In genomic region chr3:22692239-22692638, GRCh38 we compare ENCODE assay signal across 2 cellular contexts.
TF ChIP-seq lines count a peak whose summit lies in the region.

No MANE protein-coding gene starts in this region.

TF ChIP-seq in GM23338, 12 proteins besides CTCF, POLR2A, EP300 and RAD21 (continued from another document):
- TF ChIP-seq REST (IDR thresholded peaks at IDR 0.05; ENCODE audit: unreplicated experiment) (no peak), STAT1 (IDR thresholded peaks at IDR 0.05; ENCODE audit: unreplicated experiment) (no peak), NANOG (IDR thresholded peaks at IDR 0.05; ENCODE audit: borderline replicate concordance) (no peak), ZNF462 (CRISPR knock-in tag; IDR thresholded peaks at IDR 0.05) (no peak), ZNF114 (CRISPR knock-in tag; IDR thresholded peaks at IDR 0.05) (no peak), POLR2AphosphoS5 (IDR thresholded peaks at IDR 0.05; ENCODE audit: low read depth) (no peak), EZH2phosphoT487 (IDR thresholded peaks at IDR 0.05; ENCODE audit: unreplicated experiment) (no peak), EZH2 (IDR thresholded peaks at IDR 0.05; ENCODE audit: low read depth, unreplicated experiment) (no peak), CREB1 (CRISPR knock-in tag; IDR thresholded peaks at IDR 0.05; ENCODE audit: low read depth) (no peak)

TF ChIP-seq in WTC11, 78 proteins besides CTCF, POLR2A, EP300 and RAD21 (continued from another document):
- TF ChIP-seq, protein P1, sequence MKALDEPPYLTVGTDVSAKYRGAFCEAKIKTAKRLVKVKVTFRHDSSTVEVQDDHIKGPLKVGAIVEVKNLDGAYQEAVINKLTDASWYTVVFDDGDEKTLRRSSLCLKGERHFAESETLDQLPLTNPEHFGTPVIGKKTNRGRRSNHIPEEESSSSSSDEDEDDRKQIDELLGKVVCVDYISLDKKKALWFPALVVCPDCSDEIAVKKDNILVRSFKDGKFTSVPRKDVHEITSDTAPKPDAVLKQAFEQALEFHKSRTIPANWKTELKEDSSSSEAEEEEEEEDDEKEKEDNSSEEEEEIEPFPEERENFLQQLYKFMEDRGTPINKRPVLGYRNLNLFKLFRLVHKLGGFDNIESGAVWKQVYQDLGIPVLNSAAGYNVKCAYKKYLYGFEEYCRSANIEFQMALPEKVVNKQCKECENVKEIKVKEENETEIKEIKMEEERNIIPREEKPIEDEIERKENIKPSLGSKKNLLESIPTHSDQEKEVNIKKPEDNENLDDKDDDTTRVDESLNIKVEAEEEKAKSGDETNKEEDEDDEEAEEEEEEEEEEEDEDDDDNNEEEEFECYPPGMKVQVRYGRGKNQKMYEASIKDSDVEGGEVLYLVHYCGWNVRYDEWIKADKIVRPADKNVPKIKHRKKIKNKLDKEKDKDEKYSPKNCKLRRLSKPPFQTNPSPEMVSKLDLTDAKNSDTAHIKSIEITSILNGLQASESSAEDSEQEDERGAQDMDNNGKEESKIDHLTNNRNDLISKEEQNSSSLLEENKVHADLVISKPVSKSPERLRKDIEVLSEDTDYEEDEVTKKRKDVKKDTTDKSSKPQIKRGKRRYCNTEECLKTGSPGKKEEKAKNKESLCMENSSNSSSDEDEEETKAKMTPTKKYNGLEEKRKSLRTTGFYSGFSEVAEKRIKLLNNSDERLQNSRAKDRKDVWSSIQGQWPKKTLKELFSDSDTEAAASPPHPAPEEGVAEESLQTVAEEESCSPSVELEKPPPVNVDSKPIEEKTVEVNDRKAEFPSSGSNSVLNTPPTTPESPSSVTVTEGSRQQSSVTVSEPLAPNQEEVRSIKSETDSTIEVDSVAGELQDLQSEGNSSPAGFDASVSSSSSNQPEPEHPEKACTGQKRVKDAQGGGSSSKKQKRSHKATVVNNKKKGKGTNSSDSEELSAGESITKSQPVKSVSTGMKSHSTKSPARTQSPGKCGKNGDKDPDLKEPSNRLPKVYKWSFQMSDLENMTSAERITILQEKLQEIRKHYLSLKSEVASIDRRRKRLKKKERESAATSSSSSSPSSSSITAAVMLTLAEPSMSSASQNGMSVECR (CRISPR knock-in tag; IDR thresholded peaks at IDR 0.05; ENCODE audit: borderline replicate concordance) = no peak
- TF ChIP-seq, protein P2, sequence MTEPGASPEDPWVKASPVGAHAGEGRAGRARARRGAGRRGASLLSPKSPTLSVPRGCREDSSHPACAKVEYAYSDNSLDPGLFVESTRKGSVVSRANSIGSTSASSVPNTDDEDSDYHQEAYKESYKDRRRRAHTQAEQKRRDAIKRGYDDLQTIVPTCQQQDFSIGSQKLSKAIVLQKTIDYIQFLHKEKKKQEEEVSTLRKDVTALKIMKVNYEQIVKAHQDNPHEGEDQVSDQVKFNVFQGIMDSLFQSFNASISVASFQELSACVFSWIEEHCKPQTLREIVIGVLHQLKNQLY (CRISPR knock-in tag; IDR thresholded peaks at IDR 0.05) = no peak
TF ChIP-seq in WTC11: peak in this region for 0.
